8 cellular contexts compared by ENCODE assay signal in the genomic region with DNA sequence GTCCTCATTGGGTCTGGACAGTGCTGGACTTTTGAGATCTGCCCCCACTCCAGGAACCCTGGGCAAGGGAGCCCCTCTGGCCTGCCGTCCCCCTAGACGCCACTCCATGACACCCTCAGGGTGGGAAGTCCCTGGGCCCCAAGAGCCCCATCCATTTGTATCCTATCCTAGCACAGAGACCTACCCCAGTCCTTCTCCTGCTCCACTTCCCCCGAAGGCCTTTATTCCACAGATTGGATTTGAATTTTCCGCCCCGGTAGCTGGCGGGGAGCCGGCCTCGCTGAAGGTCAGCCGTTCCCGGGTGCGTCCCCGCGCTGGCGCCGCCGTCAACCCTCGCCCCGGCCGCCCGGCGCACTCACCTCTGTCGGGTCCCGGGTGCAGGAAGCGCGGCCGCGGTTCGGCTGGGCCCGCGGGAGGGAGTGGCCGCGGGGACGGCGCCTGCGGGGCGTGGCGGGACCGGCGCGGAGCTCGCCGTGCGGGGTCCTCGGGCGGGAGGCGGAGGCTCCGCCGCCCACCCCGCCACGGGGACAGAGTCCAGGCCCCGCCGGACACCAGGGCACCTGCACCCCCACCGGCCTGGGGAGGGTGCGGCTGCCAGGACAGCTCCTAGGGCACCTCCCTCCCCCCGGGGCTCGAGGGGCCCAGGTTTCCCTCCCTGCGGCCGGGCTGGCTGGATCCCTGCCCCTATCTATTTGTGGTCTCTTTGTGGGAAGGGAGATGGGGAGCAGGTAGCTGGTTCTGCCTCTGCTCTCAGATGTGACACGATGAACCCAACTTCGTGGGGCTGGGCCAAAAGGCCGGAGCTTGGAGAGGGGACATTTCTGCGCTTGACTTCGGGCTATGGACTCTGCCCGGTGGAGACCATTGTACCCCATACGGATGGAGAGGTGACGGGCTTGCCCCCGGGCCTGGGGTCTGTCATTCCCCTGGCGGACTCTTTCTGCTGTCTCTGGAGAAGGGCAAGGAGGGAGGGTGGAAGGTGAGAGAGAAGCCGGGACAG. TPM values are rescaled to one million over a fixed set of nuclear protein-coding genes. Genes with fewer than 3 reads are reported as not detected.
DNase-seq lines count a peak whose midpoint lies in the region; ATAC-seq and TF ChIP-seq lines count a peak whose summit lies in the region.

No MANE protein-coding gene starts in this region.

- H3K36me3 ChIP-seq in Caco-2 (ENCODE audit: control insufficient read depth, insufficient read depth, low read length) (no peaks in the 10 kb centered on the region), gastroesophageal sphincter (no peaks in the 10 kb centered on the region)

- H3K9me3 ChIP-seq in Caco-2 (no peaks in the 10 kb centered on the region), gastroesophageal sphincter (no peaks in the 10 kb centered on the region)

- H3K27me3 ChIP-seq in Caco-2 (replicated peaks; ENCODE audit: control insufficient read depth, insufficient read depth, low read length): no peaks in the 10 kb centered on the region
- H3K27me3 ChIP-seq in gastroesophageal sphincter: peaks cover 9% of the 10 kb centered on the region

- ATAC-seq in gastroesophageal sphincter (peak; percentile 61), GM19455 (IDR thresholded peaks at IDR 0.05; ENCODE audit: unreplicated experiment) (no peak), HG03457 (IDR thresholded peaks at IDR 0.05; ENCODE audit: unreplicated experiment) (no peak), GM19467 (IDR thresholded peaks at IDR 0.05; ENCODE audit: unreplicated experiment) (no peak)

- 0 to 70% methylated on average over 1 to 2 of the region's 69 CpGs for WGBS in gastroesophageal sphincter (ENCODE audit: low coverage in 1 of 2), 2 donors

- no peak for TF ChIP-seq POLR2A in gastroesophageal sphincter (IDR thresholded peaks at IDR 0.05)

- H3K4me1 Mint-ChIP-seq in Caco-2 (ENCODE audit: low read depth, unreplicated experiment): peaks cover 6% of the 10 kb centered on the region
- H3K4me1 Mint-ChIP-seq in activated CD4-positive, alpha-beta memory T cell treated with anti-CD3 and anti-CD28 coated beads, Interleukin-2, amount 10 ng/mL, durations not matched to agents 7 days and 5 days: peaks cover 63% of the 10 kb centered on the region
- H3K4me1 Mint-ChIP-seq in progenitor cell of endocrine pancreas (ENCODE audit: low read depth): peaks cover 5% of the 10 kb centered on the region

- H3K27me3 Mint-ChIP-seq in Caco-2 (ENCODE audit: insufficient read depth, unreplicated experiment) (no peaks in the 10 kb centered on the region), progenitor cell of endocrine pancreas (peaks cover 36% of the 10 kb centered on the region)
- H3K27me3 Mint-ChIP-seq in activated CD4-positive, alpha-beta memory T cell treated with anti-CD3 and anti-CD28 coated beads, Interleukin-2, amount 10 ng/mL, durations not matched to agents 7 days and 5 days: no peaks in the 10 kb centered on the region

- H3K27ac Mint-ChIP-seq in Caco-2 (ENCODE audit: unreplicated experiment): no peak overlapping the region
- H3K27ac Mint-ChIP-seq in activated CD4-positive, alpha-beta memory T cell treated with anti-CD3 and anti-CD28 coated beads, Interleukin-2, amount 10 ng/mL, durations not matched to agents 7 days and 5 days: no peak overlapping the region
- H3K27ac Mint-ChIP-seq in progenitor cell of endocrine pancreas: peak overlapping the region; percentile 43

- H3K9me3 Mint-ChIP-seq in Caco-2 (ENCODE audit: unreplicated experiment) (no peaks in the 10 kb centered on the region), progenitor cell of endocrine pancreas (ENCODE audit: low read depth) (no peaks in the 10 kb centered on the region)
- no peaks in the 10 kb centered on the region for H3K9me3 Mint-ChIP-seq in activated CD4-positive, alpha-beta memory T cell treated with anti-CD3 and anti-CD28 coated beads, Interleukin-2, amount 10 ng/mL, durations not matched to agents 7 days and 5 days

- H3K27ac ChIP-seq in gastroesophageal sphincter: peak overlapping the region in 2 of 4 donors; percentile 11 to 58

- H3K4me3 Mint-ChIP-seq in Caco-2 (ENCODE audit: unreplicated experiment) (peak overlapping the region; percentile 56), progenitor cell of endocrine pancreas (ENCODE audit: low read depth) (peak overlapping the region; percentile 66)
- H3K4me3 Mint-ChIP-seq in activated CD4-positive, alpha-beta memory T cell treated with anti-CD3 and anti-CD28 coated beads, Interleukin-2, amount 10 ng/mL, durations not matched to agents 7 days and 5 days: peak overlapping the region; percentile 68

- DNase-seq in Caco-2 (peak in 1 of 2 experiments; percentile 28), progenitor cell of endocrine pancreas (ENCODE audit: low spot score, unreplicated experiment) (no peak), HK-2 (ENCODE audit: unreplicated experiment) (no peak)
- peak; percentile 50 for DNase-seq in activated CD4-positive, alpha-beta memory T cell treated with anti-CD3 and anti-CD28 coated beads, Interleukin-2, amount 10 ng/mL, durations not matched to agents 7 days and 5 days

- TF ChIP-seq CTCF in Caco-2 (IDR thresholded peaks at IDR 0.05; ENCODE audit: insufficient read depth in 1 of 2, low read depth in 1 of 2, low read length in 1 of 2, severe bottlenecking in 1 of 2, unreplicated experiment in 1 of 2) (no peak), gastroesophageal sphincter (IDR thresholded peaks at IDR 0.05) (no peak), progenitor cell of endocrine pancreas (IDR thresholded peaks at IDR 0.05; ENCODE audit: unreplicated experiment) (no peak)

- CTCF ChIA-PET in Caco-2 (lab: Charles Lee): no interaction called here
- CTCF ChIA-PET in activated CD4-positive, alpha-beta memory T cell treated with anti-CD3 and anti-CD28 coated beads, Interleukin-2, amount 10 ng/mL, durations not matched to agents 7 days and 5 days (lab: Charles Lee): interaction anchor here (0.6 to 5.2 kb wide), 6 partner anchors 15 to 92 kb away, joined by 3 to 39 read pairs (median 4); partner anchors contain the start of gene GPR68

- POLR2A ChIA-PET in Caco-2 (lab: Charles Lee): no interaction called here
- POLR2A ChIA-PET in activated CD4-positive, alpha-beta memory T cell treated with anti-CD3 and anti-CD28 coated beads, Interleukin-2, amount 10 ng/mL, durations not matched to agents 7 days and 5 days (lab: Charles Lee): interaction anchor here (0.6 to 17.4 kb wide), 13 partner anchors 9 to 768 kb away, joined by 3 to 559 read pairs (median 4); partner anchors contain the start of gene GPR68

- H3K4me3 ChIP-seq in Caco-2 (ENCODE audit: low read depth, low read length) (peak overlapping the region; percentile 35), gastroesophageal sphincter (peak overlapping the region; percentile 2 to 55)

- intact Hi-C loops in Caco-2 (cut with micrococcal nuclease; ENCODE audit: unreplicated experiment): no loop called here

- H3K36me3 Mint-ChIP-seq in Caco-2 (ENCODE audit: insufficient read depth, unreplicated experiment): peaks cover 11% of the 10 kb centered on the region
- H3K36me3 Mint-ChIP-seq in activated CD4-positive, alpha-beta memory T cell treated with anti-CD3 and anti-CD28 coated beads, Interleukin-2, amount 10 ng/mL, durations not matched to agents 7 days and 5 days (ENCODE audit: low read depth): peaks cover 19% of the 10 kb centered on the region
- H3K36me3 Mint-ChIP-seq in progenitor cell of endocrine pancreas (ENCODE audit: insufficient read depth): peaks cover 5% of the 10 kb centered on the region

- no TSS peak for BruUV-seq in Caco-2 (replicated peaks; lab: Mats Ljungman, UMichigan)

- no peak for TF ChIP-seq EP300 in gastroesophageal sphincter (IDR thresholded peaks at IDR 0.05)

- 0 out of 2 replicates have a peak, but pooled peaks cover 3% of the 10 kb centered on the region for H3K4me1 ChIP-seq in Caco-2
- H3K4me1 ChIP-seq in gastroesophageal sphincter: peaks cover 0 to 24% (median 3%) of the 10 kb centered on the region in 3 donors

RNA-seq across cellular contexts. Expression of gene GPR68, which starts 19.9 kb away (rescaled TPM):
- total RNA-seq in Caco-2 (2022): 0.14 TPM in 2 replicates
- total RNA-seq in activated CD4-positive, alpha-beta memory T cell treated with anti-CD3 and anti-CD28 coated beads, Interleukin-2, amount 10 ng/mL, durations not matched to agents 7 days and 5 days: 10 to 100 TPM; 36.9 to 39.8 TPM
- total RNA-seq in gastroesophageal sphincter: 10 to 100 TPM in 1 of 4 donors, 1 to 10 TPM in 3; 1.8 to 10.3 (median 3.0) TPM
- 0.31 and 0.87 TPM in 2 replicates for total RNA-seq in progenitor cell of endocrine pancreas
